In the genomic region with DNA sequence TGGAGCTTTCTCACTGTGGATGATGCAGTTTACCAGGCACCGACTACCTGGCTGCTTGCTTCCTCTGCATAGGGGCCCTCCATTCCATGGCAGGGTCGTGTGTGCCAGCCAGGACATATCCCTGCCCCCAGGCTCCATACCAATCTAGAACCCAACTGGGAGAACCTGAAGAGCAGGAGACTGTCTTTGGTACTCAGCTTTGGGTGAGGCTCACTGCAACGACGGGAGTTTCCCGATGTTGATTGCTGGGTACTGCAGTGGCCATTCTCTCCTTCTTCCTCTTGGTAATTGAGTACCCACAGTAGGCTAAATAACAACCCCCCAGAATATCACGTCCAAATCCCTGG, we compare ENCODE assay signal across 22 cellular contexts.
"Had no signal": no experiment of that assay in that cellular context is flagged by ENCODE, and none has a peak within 500 bp of the region (broad histone marks: within the 10 kb centered on the region; RNA-seq: fewer than 3 reads in every experiment).

No MANE protein-coding gene starts in this region.

- H3K36me3 Mint-ChIP-seq: activated naive CD8-positive, alpha-beta T cell treated with anti-CD3 and anti-CD28 coated beads, Interleukin-2, amount 10 ng/mL, durations not matched to agents 7 days and 5 days; naive thymus-derived CD4-positive, alpha-beta T cell; neural progenitor cell; stimulated activated effector memory CD8-positive, alpha-beta T cell treated with anti-CD3 and anti-CD28 coated beads, Interleukin-12 subunit alpha, Interleukin-12 subunit beta, amount 100 ng/mL, for 72 hours; T-cell had no signal

- H3K4me1 Mint-ChIP-seq: activated naive CD8-positive, alpha-beta T cell treated with anti-CD3 and anti-CD28 coated beads, Interleukin-2, amount 10 ng/mL, durations not matched to agents 7 days and 5 days; central memory CD8-positive, alpha-beta T cell; neural progenitor cell; stimulated activated effector memory CD8-positive, alpha-beta T cell treated with anti-CD3 and anti-CD28 coated beads, Interleukin-12 subunit alpha, Interleukin-12 subunit beta, amount 100 ng/mL, for 72 hours; T-cell had no signal

- ATAC-seq: activated CD8-positive, alpha-beta T cell treated with anti-CD3 and anti-CD28 coated beads, Interleukin-2, amount 10 ng/mL, durations not matched to agents 7 days and 5 days; sciatic nerve; stimulated activated effector memory CD8-positive, alpha-beta T cell treated with anti-CD3 and anti-CD28 coated beads, Interleukin-12 subunit alpha, Interleukin-12 subunit beta, amount 100 ng/mL, for 72 hours; T-cell had no signal

- H3K9me3 Mint-ChIP-seq: activated naive CD8-positive, alpha-beta T cell treated with anti-CD3 and anti-CD28 coated beads, Interleukin-2, amount 10 ng/mL, durations not matched to agents 7 days and 5 days; activated T-helper 1 cell treated with anti-CD3 and anti-CD28 coated beads, Interleukin-12 subunit alpha, Interleukin-12 subunit beta, Interleukin-2, Interleukin-4 antibody, amounts not matched to agents 30 ng/mL and 10 ng/mL and 1 ng/mL, durations not matched to agents 14 hours and 24 hours and 36 hours; central memory CD8-positive, alpha-beta T cell; stimulated activated effector memory CD8-positive, alpha-beta T cell treated with anti-CD3 and anti-CD28 coated beads, Interleukin-12 subunit alpha, Interleukin-12 subunit beta, amount 100 ng/mL, for 72 hours; T-cell; T-helper 2 cell treated with Interferon-gamma antibody and Interleukin-4, amounts not matched to agents 5 μg/mL and 100 μg/mL, for 36 hours had no signal

- H3K27ac Mint-ChIP-seq: activated CD8-positive, alpha-beta T cell treated with anti-CD3 and anti-CD28 coated beads, Interleukin-2, amount 10 ng/mL, durations not matched to agents 7 days and 5 days; activated naive CD8-positive, alpha-beta T cell treated with anti-CD3 and anti-CD28 coated beads, Interleukin-2, amount 10 ng/mL, durations not matched to agents 7 days and 5 days; activated T-helper 1 cell treated with anti-CD3 and anti-CD28 coated beads, Interleukin-12 subunit alpha, Interleukin-12 subunit beta, Interleukin-2, Interleukin-4 antibody, amounts not matched to agents 30 ng/mL and 10 ng/mL and 1 ng/mL, durations not matched to agents 14 hours and 24 hours and 36 hours; naive thymus-derived CD4-positive, alpha-beta T cell; neural progenitor cell; stimulated activated effector memory CD8-positive, alpha-beta T cell treated with anti-CD3 and anti-CD28 coated beads, Interleukin-12 subunit alpha, Interleukin-12 subunit beta, amount 100 ng/mL, for 72 hours; T-cell; T-helper 2 cell treated with Interferon-gamma antibody and Interleukin-4, amounts not matched to agents 5 μg/mL and 100 μg/mL, for 36 hours had no signal

- H3K4me3 Mint-ChIP-seq: activated CD8-positive, alpha-beta T cell treated with anti-CD3 and anti-CD28 coated beads, Interleukin-2, amount 10 ng/mL, durations not matched to agents 7 days and 5 days; activated naive CD8-positive, alpha-beta T cell treated with anti-CD3 and anti-CD28 coated beads, Interleukin-2, amount 10 ng/mL, durations not matched to agents 7 days and 5 days; activated T-helper 1 cell treated with anti-CD3 and anti-CD28 coated beads, Interleukin-12 subunit alpha, Interleukin-12 subunit beta, Interleukin-2, Interleukin-4 antibody, amounts not matched to agents 30 ng/mL and 10 ng/mL and 1 ng/mL, durations not matched to agents 14 hours and 24 hours and 36 hours; central memory CD8-positive, alpha-beta T cell; naive thymus-derived CD4-positive, alpha-beta T cell; neural progenitor cell; stimulated activated effector memory CD8-positive, alpha-beta T cell treated with anti-CD3 and anti-CD28 coated beads, Interleukin-12 subunit alpha, Interleukin-12 subunit beta, amount 100 ng/mL, for 72 hours; T-cell; T-helper 2 cell treated with Interferon-gamma antibody and Interleukin-4, amounts not matched to agents 5 μg/mL and 100 μg/mL, for 36 hours had no signal

- DNase-seq: activated CD4-positive, alpha-beta T cell treated with anti-CD3 and anti-CD28 coated beads for 1 hour; activated CD4-positive, alpha-beta T cell treated with anti-CD3 and anti-CD28 coated beads, Interleukin-2, amount 50 U/mL, for 1 hour; activated CD8-positive, alpha-beta T cell treated with anti-CD3 and anti-CD28 coated beads, Interleukin-2, amount 10 ng/mL, durations not matched to agents 7 days and 5 days; activated naive CD4-positive, alpha-beta T cell treated with Interleukin-2 at 50 U/mL for 16 hours; activated naive CD8-positive, alpha-beta T cell treated with anti-CD3 and anti-CD28 coated beads, Interleukin-2, amount 10 ng/mL, durations not matched to agents 7 days and 5 days; amniotic stem cell; effector memory CD4-positive, alpha-beta T cell; lower lobe of right lung; naive thymus-derived CD4-positive, alpha-beta T cell; small intestine; stimulated activated CD4-positive, alpha-beta T cell treated with anti-CD3 and anti-CD28 coated beads, Interleukin-2, amount 100 ng/mL, for 24 hours; T-cell; testis; upper lobe of left lung; WERI-Rb-1 had no signal

- H3K27me3 Mint-ChIP-seq: central memory CD8-positive, alpha-beta T cell; T-cell had no signal

- FAIRE-seq: colon, small intestine had no signal
